In genomic region chr6:45663181-45664180, GRCh38 we compare ENCODE assay signal across 8 cellular contexts.
DNase-seq lines count a peak whose midpoint lies in the region; ATAC-seq and TF ChIP-seq lines count a peak whose summit lies in the region.

No MANE protein-coding gene starts in this region.

- no peak for ATAC-seq in HG02852 (IDR thresholded peaks at IDR 0.05; ENCODE audit: unreplicated experiment)

- peaks cover 21% of the 10 kb centered on the region for H3K4me1 Mint-ChIP-seq in activated naive CD8-positive, alpha-beta T cell treated with anti-CD3 and anti-CD28 coated beads for 36 hours

- H3K27ac ChIP-seq in Peyer's patch = peak overlapping the region in 2 of 4 donors; percentile 63 to 75

- no peak for TF ChIP-seq POLR2A in Peyer's patch (IDR thresholded peaks at IDR 0.05)

- no peaks in the 10 kb centered on the region for H3K36me3 Mint-ChIP-seq in activated naive CD8-positive, alpha-beta T cell treated with anti-CD3 and anti-CD28 coated beads for 36 hours

- no peaks in the 10 kb centered on the region for H3K36me3 ChIP-seq in Peyer's patch

- H3K9me3 Mint-ChIP-seq in activated naive CD8-positive, alpha-beta T cell treated with anti-CD3 and anti-CD28 coated beads for 36 hours = no peaks in the 10 kb centered on the region

- no peak overlapping the region for H3K27ac Mint-ChIP-seq in activated naive CD8-positive, alpha-beta T cell treated with anti-CD3 and anti-CD28 coated beads for 36 hours

- peak overlapping the region; percentile 30 to 40 (median 35) for H3K4me3 ChIP-seq in Peyer's patch

- H3K9me3 ChIP-seq in Peyer's patch = no peaks in the 10 kb centered on the region

- no peak for TF ChIP-seq CTCF in Peyer's patch (IDR thresholded peaks at IDR 0.05)

- H3K27me3 Mint-ChIP-seq in activated naive CD8-positive, alpha-beta T cell treated with anti-CD3 and anti-CD28 coated beads for 36 hours = peaks cover 21% of the 10 kb centered on the region

- H3K27me3 ChIP-seq in Peyer's patch = peaks cover 0 to 4% of the 10 kb centered on the region in 2 donors

- peak overlapping the region; percentile 29 for H3K4me3 Mint-ChIP-seq in activated naive CD8-positive, alpha-beta T cell treated with anti-CD3 and anti-CD28 coated beads for 36 hours

- DNase-seq in Peyer's patch (peak; percentile 51 to 63 (median 59)), iris pigment epithelial cell (ENCODE audit: low read depth) (peak; percentile 62), SKM-1 treated with dmso at 0.1 percent for 144 hours (lab: John Stamatoyannopoulos, UW; ENCODE audit: unreplicated experiment) (no peak), COLO829 (ENCODE audit: low spot score) (no peak), DMS 273 treated with DMSO at 0.1 percent for 48 hours (lab: John Stamatoyannopoulos, UW) (no peak)
- DNase-seq in activated naive CD8-positive, alpha-beta T cell treated with anti-CD3 and anti-CD28 coated beads for 36 hours = peak; percentile 53
- DNase-seq in stimulated activated CD4-positive, alpha-beta T cell treated with anti-CD3 and anti-CD28 coated beads, Interleukin-2, amount 100 ng/mL, for 24 hours = peak; percentile 55 to 67

- peaks cover 0 to 13% (median 0%) of the 10 kb centered on the region in 4 donors for H3K4me1 ChIP-seq in Peyer's patch

Comparison
In these comparisons a context has a peak if more than half of its experiments do, and no peak if none do; other contexts are left out.
1. DNase-seq: peak in Peyer's patch (3 of 3), activated naive CD8-positive, alpha-beta T cell treated with anti-CD3 and anti-CD28 coated beads for 36 hours (single experiment), iris pigment epithelial cell (single experiment) and stimulated activated CD4-positive, alpha-beta T cell treated with anti-CD3 and anti-CD28 coated beads, Interleukin-2, amount 100 ng/mL, for 24 hours (2 of 2); none in SKM-1 treated with dmso at 0.1 percent for 144 hours (single experiment), COLO829 (single experiment) and DMS 273 treated with DMSO at 0.1 percent for 48 hours (single experiment).